ENCODE assay signal across 8 cellular contexts in genomic region chr20:1393507-1393882, GRCh38. TPM values are rescaled to one million over a fixed set of nuclear protein-coding genes. Genes with fewer than 3 reads are reported as not detected.
DNase-seq lines count a peak whose midpoint lies in the region; FAIRE-seq and TF ChIP-seq lines count a peak whose summit lies in the region.

No MANE protein-coding gene starts in this region.

- DNase-seq in activated T-helper 1 cell treated with anti-CD3 and anti-CD28 coated beads, Interleukin-12 subunit alpha, Interleukin-12 subunit beta, Interleukin-2, Interleukin-4 antibody, amounts not matched to agents 30 ng/mL and 10 ng/mL and 1 ng/mL, durations not matched to agents 14 hours and 24 hours and 36 hours (ENCODE audit: low spot score): no peak
- DNase-seq in spleen (no peak), cortex of kidney (lab: John Stamatoyannopoulos, UW) (no peak), cerebellum (ENCODE audit: low spot score) (no peak), NCI-H1092 treated with DMSO at 0.1 percent for 48 hours (lab: John Stamatoyannopoulos, UW) (no peak), GM12891 (ENCODE audit: insufficient read length, low spot score) (no peak)

- H3K27me3 ChIP-seq in iPS-15b (ENCODE audit: control insufficient read depth, insufficient read depth, low read length) (peaks cover 12% of the 10 kb centered on the region), spleen (replicated peaks in 1 of 7) (no peaks in the 10 kb centered on the region)

- H3K27me3 Mint-ChIP-seq in activated T-helper 1 cell treated with anti-CD3 and anti-CD28 coated beads, Interleukin-12 subunit alpha, Interleukin-12 subunit beta, Interleukin-2, Interleukin-4 antibody, amounts not matched to agents 30 ng/mL and 10 ng/mL and 1 ng/mL, durations not matched to agents 14 hours and 24 hours and 36 hours (ENCODE audit: insufficient read depth): peaks cover 20% of the 10 kb centered on the region

- peak overlapping the region; percentile 94 for H3K4me3 Mint-ChIP-seq in activated T-helper 1 cell treated with anti-CD3 and anti-CD28 coated beads, Interleukin-12 subunit alpha, Interleukin-12 subunit beta, Interleukin-2, Interleukin-4 antibody, amounts not matched to agents 30 ng/mL and 10 ng/mL and 1 ng/mL, durations not matched to agents 14 hours and 24 hours and 36 hours

- 38 to 48% (median 45%) methylated on average over 7 of the region's 7 CpGs for WGBS in spleen, 5 donors

- peak overlapping the region; percentile 92 for H3K27ac Mint-ChIP-seq in activated T-helper 1 cell treated with anti-CD3 and anti-CD28 coated beads, Interleukin-12 subunit alpha, Interleukin-12 subunit beta, Interleukin-2, Interleukin-4 antibody, amounts not matched to agents 30 ng/mL and 10 ng/mL and 1 ng/mL, durations not matched to agents 14 hours and 24 hours and 36 hours

- H3K9me3 ChIP-seq in HEK293 (ENCODE audit: control insufficient read depth, insufficient read depth, low read depth, low read length) (no peaks in the 10 kb centered on the region), iPS-15b (ENCODE audit: control insufficient read depth, insufficient read depth, low read length) (no peaks in the 10 kb centered on the region), spleen (no peaks in the 10 kb centered on the region)

- CTCF ChIA-PET in HEK293 (lab: Yijun Ruan, JAX): interaction anchor here (0.8 kb wide), 2 partner anchors 52 to 110 kb away, joined by 3 read pairs; no protein-coding TSS in a partner anchor

- intact Hi-C loops in activated T-helper 1 cell treated with anti-CD3 and anti-CD28 coated beads, Interleukin-12 subunit alpha, Interleukin-12 subunit beta, Interleukin-2, Interleukin-4 antibody, amounts not matched to agents 30 ng/mL and 10 ng/mL and 1 ng/mL, durations not matched to agents 14 hours and 24 hours and 36 hours (cut with micrococcal nuclease): loop anchor here (1.0 to 2.0 kb wide), 11 partner anchors 16 to 275 kb away; partner anchors contain the start of genes NSFL1C, PSMF1 and SNPH
- intact Hi-C loops in spleen (cut with DNase I; ENCODE audit: low total_unique reads): loop anchor here (5.0 kb wide), 2 partner anchors 66 to 81 kb away; partner anchors contain the start of gene SDCBP2

- H3K36me3 ChIP-seq in HEK293 (ENCODE audit: control insufficient read depth in 2 of 2, insufficient read depth in 1 of 2, low read length in 2 of 2) (peaks cover 4 to 16% of the 10 kb centered on the region in 2 experiments; a peak in 1 of 3 replicates), iPS-15b (ENCODE audit: control insufficient read depth, insufficient read depth, low read length) (no peaks in the 10 kb centered on the region), spleen (peaks cover 0 to 12% (median 0%) of the 10 kb centered on the region in 6 donors)

- peak overlapping the region; percentile 11; the same call in 1 of the 2 replicates for H3K27ac ChIP-seq in HEK293 (ENCODE audit: extremely low read depth, low read depth, low read length)
- peak overlapping the region; percentile 64 to 97 (median 92) for H3K27ac ChIP-seq in spleen

- H3K4me1 ChIP-seq in HEK293 (ENCODE audit: control insufficient read depth, insufficient read depth, low read length) (peaks cover 28% of the 10 kb centered on the region), iPS-15b (ENCODE audit: control insufficient read depth, insufficient read depth, low read length) (peaks cover 10% of the 10 kb centered on the region), spleen (peaks cover 36 to 92% (median 70%) of the 10 kb centered on the region in 6 donors)

- no peak for TF ChIP-seq CTCF in HEK293 (tag by site-specific recombination; IDR thresholded peaks at IDR 0.05)
- no peak for TF ChIP-seq CTCF in spleen (IDR thresholded peaks at IDR 0.05 in 8 of 11, conservative IDR thresholded peaks at IDR 0.05 in 3 of 11)

- POLR2A ChIA-PET in HEK293 (lab: Yijun Ruan, JAX): interaction anchor here (1.0 kb wide), 4 partner anchors 10 to 383 kb away, joined by 3 to 5 read pairs (median 4); no protein-coding TSS in a partner anchor

- H3K9ac ChIP-seq in iPS-15b (ENCODE audit: low read depth, low read length): no peak overlapping the region

- no peak for TF ChIP-seq POLR2A in spleen (IDR thresholded peaks at IDR 0.05)
- TF ChIP-seq POLR2A in GM12891 (IDR thresholded peaks at IDR 0.05; ENCODE audit: low read depth, low read length): no peak

- peak overlapping the region; percentile 55 for H3K4me3 ChIP-seq in HEK293 (ENCODE audit: low read depth, low read length)
- peak overlapping the region; percentile 85 for H3K4me3 ChIP-seq in iPS-15b (ENCODE audit: low read depth, low read length)
- H3K4me3 ChIP-seq in spleen: peak overlapping the region; percentile 71 to 99 (median 94)

- peaks cover 60% of the 10 kb centered on the region for H3K4me1 Mint-ChIP-seq in activated T-helper 1 cell treated with anti-CD3 and anti-CD28 coated beads, Interleukin-12 subunit alpha, Interleukin-12 subunit beta, Interleukin-2, Interleukin-4 antibody, amounts not matched to agents 30 ng/mL and 10 ng/mL and 1 ng/mL, durations not matched to agents 14 hours and 24 hours and 36 hours (ENCODE audit: low read depth)

- peaks cover 8% of the 10 kb centered on the region for H3K9me3 Mint-ChIP-seq in activated T-helper 1 cell treated with anti-CD3 and anti-CD28 coated beads, Interleukin-12 subunit alpha, Interleukin-12 subunit beta, Interleukin-2, Interleukin-4 antibody, amounts not matched to agents 30 ng/mL and 10 ng/mL and 1 ng/mL, durations not matched to agents 14 hours and 24 hours and 36 hours

- no peak for FAIRE-seq in GM12891 (lab: Jason Lieb, UNC)

- peaks cover 17% of the 10 kb centered on the region for H3K36me3 Mint-ChIP-seq in activated T-helper 1 cell treated with anti-CD3 and anti-CD28 coated beads, Interleukin-12 subunit alpha, Interleukin-12 subunit beta, Interleukin-2, Interleukin-4 antibody, amounts not matched to agents 30 ng/mL and 10 ng/mL and 1 ng/mL, durations not matched to agents 14 hours and 24 hours and 36 hours (ENCODE audit: low read depth)

TF ChIP-seq in HEK293, 187 proteins besides CTCF, POLR2A, EP300 and RAD21 (continues in another document):
- TF ChIP-seq PRDM10 (tag by site-specific recombination; IDR thresholded peaks at IDR 0.05): no peak
- TF ChIP-seq MEIS1 (CRISPR knock-in tag; IDR thresholded peaks at IDR 0.05; ENCODE audit: borderline replicate concordance): no peak

TF ChIP-seq in GM12891, 5 proteins besides CTCF, POLR2A, EP300 and RAD21:
- TF ChIP-seq TAF1 (IDR thresholded peaks at IDR 0.05; ENCODE audit: low read depth, low read length) (no peak), POU2F2 (IDR thresholded peaks at IDR 0.05; ENCODE audit: low read depth, low read length) (no peak), SPI1 (IDR thresholded peaks at IDR 0.05; ENCODE audit: low read depth, low read length) (no peak), POLR2AphosphoS5 (IDR thresholded peaks at IDR 0.05; ENCODE audit: low read depth, low read length) (no peak), PAX5 (IDR thresholded peaks at IDR 0.05; ENCODE audit: insufficient read depth, low read length, severe bottlenecking) (no peak)

RNA-seq across cellular contexts. Expression of gene FKBP1A, which starts 0.6 kb away (rescaled TPM):
- 295 and 297 TPM in 2 replicates for total RNA-seq in activated T-helper 1 cell treated with anti-CD3 and anti-CD28 coated beads, Interleukin-12 subunit alpha, Interleukin-12 subunit beta, Interleukin-2, Interleukin-4 antibody, amounts not matched to agents 30 ng/mL and 10 ng/mL and 1 ng/mL, durations not matched to agents 14 hours and 24 hours and 36 hours
- total RNA-seq in spleen: 100 to 1,000 TPM; 167 to 338 (median 260) TPM
- polyA plus RNA-seq in spleen: 100 to 1,000 TPM; 135 to 286 (median 209) TPM
- 73.8 TPM for total RNA-seq in cerebellum
- polyA plus RNA-seq in GM12891 (2012; ENCODE audit: low read depth, missing spikeins): 221 TPM
